Comparison of ENCODE assay signal across 18 cellular contexts in genomic region chr1:216186816-216187215, GRCh38.
DNase-seq lines count a peak whose midpoint lies in the region; ATAC-seq and TF ChIP-seq lines count a peak whose summit lies in the region.
"Had no signal": no experiment of that assay in that cellular context is flagged by ENCODE, and none has a peak within 500 bp of the region (broad histone marks: within the 10 kb centered on the region; RNA-seq: fewer than 3 reads in every experiment).

No MANE protein-coding gene starts in this region.

- intact Hi-C loops in A673 (cut with micrococcal nuclease; ENCODE audit: unreplicated experiment), result loop anchor here (5.0 kb wide), 1 partner anchor 70 kb away; no protein-coding TSS in a partner anchor
- intact Hi-C loops in tibial artery (cut with DNase I; ENCODE audit: low total_unique reads), result no loop called here

- TF ChIP-seq CTCF in A673 (conservative IDR thresholded peaks at IDR 0.05; ENCODE audit: low read depth, low read length) (no peak), fibroblast of lung (conservative IDR thresholded peaks at IDR 0.05 in 1 of 2, IDR thresholded peaks at IDR 0.05 in 1 of 2; ENCODE audit: low read depth in 1 of 2, low read length in 2 of 2) (no peak), tibial artery (IDR thresholded peaks at IDR 0.05) (no peak), GM10266 (IDR thresholded peaks at IDR 0.05; ENCODE audit: control insufficient read depth, insufficient read depth, low read depth, missing control alignments) (no peak)

- H3K9ac ChIP-seq in fibroblast of lung (ENCODE audit: insufficient read depth, low read length), result no peak overlapping the region

- no peak overlapping the region for H3K4me2 ChIP-seq in fibroblast of lung (ENCODE audit: extremely low read depth, insufficient read depth, low read length)

- H3K27ac ChIP-seq in A673 (ENCODE audit: low read depth, low read length, poor library complexity, severe bottlenecking) (no peak overlapping the region), fibroblast of lung (ENCODE audit: insufficient read depth, low read length) (no peak overlapping the region), tibial artery (no peak overlapping the region)
- H3K27ac ChIP-seq: vagina had no signal

- H3K4me1 ChIP-seq in A673 (ENCODE audit: insufficient read depth, low read length, poor library complexity, severe bottlenecking), result peaks cover 16% of the 10 kb centered on the region
- no peaks in the 10 kb centered on the region for H3K4me1 ChIP-seq in fibroblast of lung (ENCODE audit: control insufficient read depth, extremely low read depth, insufficient read depth, low read length)
- peaks cover 0 to 8% (median 0%) of the 10 kb centered on the region in 4 donors for H3K4me1 ChIP-seq in tibial artery
- H3K4me1 ChIP-seq: vagina had no signal

- BruUV-seq in A673 (replicated peaks; lab: Mats Ljungman, UMichigan), result no TSS peak

- H3K79me2 ChIP-seq in fibroblast of lung (ENCODE audit: control insufficient read depth, insufficient read depth, low read length), result no peaks in the 10 kb centered on the region

- POLR2A ChIA-PET in A673 (lab: Charles Lee; ENCODE audit: low non-redundant PET), result no interaction called here

- no peaks in the 10 kb centered on the region for H4K20me1 ChIP-seq in fibroblast of lung (ENCODE audit: control insufficient read depth, extremely low read depth, insufficient read depth, low read length)

- peak; percentile 43 for ATAC-seq in GM18868 (IDR thresholded peaks at IDR 0.05; ENCODE audit: unreplicated experiment)
- ATAC-seq in GM18498 (IDR thresholded peaks at IDR 0.05; ENCODE audit: unreplicated experiment), result no peak
- ATAC-seq in HG02852 (IDR thresholded peaks at IDR 0.05; ENCODE audit: unreplicated experiment), result no peak
- ATAC-seq: activated T-cell treated with anti-CD3 and anti-CD28 coated beads, Interleukin-2, amount 50 U/mL, for 4 hours; HepG2; left cardiac atrium; stimulated activated naive CD8-positive, alpha-beta T cell treated with anti-CD3 and anti-CD28 coated beads, Interleukin-15, amount 100 ng/mL, for 72 hours had no signal

- H3K27me3 ChIP-seq in A673 (replicated peaks; ENCODE audit: insufficient read depth, low read depth, low read length, poor library complexity) (peaks cover 66% of the 10 kb centered on the region), fibroblast of lung (ENCODE audit: control insufficient read depth, insufficient read depth, low read length) (no peaks in the 10 kb centered on the region), tibial artery (no peaks in the 10 kb centered on the region)
- H3K27me3 ChIP-seq: vagina had no signal

- no peak overlapping the region for H2AFZ ChIP-seq in fibroblast of lung (ENCODE audit: low read length)

- DNase-seq in A673 (ENCODE audit: low spot score), result peak; percentile 67
- peak; percentile 95 for DNase-seq in NCI-H69 (lab: John Stamatoyannopoulos, UW)
- DNase-seq in fibroblast of lung (ENCODE audit: low read depth in 2 of 2), result peak; percentile 37 to 53
- no peak for DNase-seq in tibial artery
- DNase-seq in GM10266 (ENCODE audit: extremely low spot score), result no peak
- DNase-seq: activated CD4-positive, alpha-beta T cell treated with anti-CD3 and anti-CD28 coated beads, Interleukin-2, amount 50 U/mL, for 4 hours; activated T-cell treated with anti-CD3 and anti-CD28 coated beads, Interleukin-2, amount 50 U/mL, for 4 hours; AML-193; hippocampal formation; left cardiac atrium; posterior cingulate gyrus; stimulated activated CD4-positive, alpha-beta T cell treated with anti-CD3 and anti-CD28 coated beads, Interleukin-12 subunit alpha, Interleukin-12 subunit beta, amount 100 ng/mL, for 4 hours; stimulated activated naive CD8-positive, alpha-beta T cell treated with anti-CD3 and anti-CD28 coated beads, Interleukin-15, amount 100 ng/mL, for 72 hours had no signal

- CTCF ChIA-PET in A673 (lab: Charles Lee), result no interaction called here

- H3K4me3 ChIP-seq in A673 (ENCODE audit: low read depth, low read length, poor library complexity, severe bottlenecking) (no peak overlapping the region), fibroblast of lung (replicated peaks in 1 of 4; ENCODE audit: control extremely low read depth in 1 of 4, insufficient read depth in 1 of 4, low read depth in 3 of 4, low read length in 4 of 4) (no peak overlapping the region), tibial artery (no peak overlapping the region)
- H3K4me3 ChIP-seq: vagina had no signal

- no peaks in the 10 kb centered on the region for H3K36me3 ChIP-seq in A673 (ENCODE audit: insufficient read depth, low read length, poor library complexity, severe bottlenecking)
- no peaks in the 10 kb centered on the region for H3K36me3 ChIP-seq in fibroblast of lung (ENCODE audit: control insufficient read depth, insufficient read depth, low read length)
- H3K36me3 ChIP-seq in tibial artery, result no peaks in the 10 kb centered on the region
- H3K36me3 ChIP-seq: vagina had no signal

- H3K9me3 ChIP-seq in A673 (ENCODE audit: low read depth, low read length, poor library complexity, severe bottlenecking), result no peaks in the 10 kb centered on the region
- no peaks in the 10 kb centered on the region for H3K9me3 ChIP-seq in fibroblast of lung (ENCODE audit: control insufficient read depth, insufficient read depth, low read depth, low read length)
- no peaks in the 10 kb centered on the region for H3K9me3 ChIP-seq in tibial artery
- H3K9me3 ChIP-seq: vagina had no signal

Comparison
In these comparisons a context has a peak if more than half of its experiments do, and no peak if none do; other contexts are left out.
1. DNase-seq: peak in A673 (single experiment), NCI-H69 (single experiment) and fibroblast of lung (2 of 2); none in tibial artery (0 of 2) and GM10266 (single experiment).